ENCODE assay signal across 1 cellular context in genomic region chr10:101236376-101237079, GRCh38.
A peak's percentile ranks its signal among the peaks of the same experiment; 100 is the strongest.
TF ChIP-seq lines count a peak whose summit lies in the region.

No MANE protein-coding gene starts in this region.

TF ChIP-seq in H1, 55 proteins besides CTCF, POLR2A, EP300 and RAD21 (continued from another document):
- TF ChIP-seq E2F6 (IDR thresholded peaks at IDR 0.05) (peak; percentile 12; the same call in 1 of the 2 replicates), CHD1 (IDR thresholded peaks at IDR 0.05; ENCODE audit: low read depth, low read length) (no peak), MAFK (IDR thresholded peaks at IDR 0.05; ENCODE audit: low read depth, low read length) (no peak), RFX5 (IDR thresholded peaks at IDR 0.05; ENCODE audit: borderline replicate concordance, low read depth, low read length) (no peak), TCF12 (IDR thresholded peaks at IDR 0.05; ENCODE audit: low read depth, low read length) (peak; percentile 30; the same call in 1 of the 2 replicates), SP1 (IDR thresholded peaks at IDR 0.05; ENCODE audit: low read depth, low read length) (0 out of 2 replicates have a peak, but pooled peaks have one; percentile 9), BACH1 (IDR thresholded peaks at IDR 0.05; ENCODE audit: low read length) (peak; percentile 2; the same call in 1 of the 2 replicates), TAF7 (optimal IDR thresholded peaks at IDR 0.05; ENCODE audit: borderline replicate concordance, low read depth, low read length) (no peak), CTBP2 (IDR thresholded peaks at IDR 0.05; ENCODE audit: borderline replicate concordance, insufficient read depth, insufficient read length, low read length) (peak; percentile 98), USF2 (IDR thresholded peaks at IDR 0.05; ENCODE audit: low read length) (no peak), GTF2F1 (IDR thresholded peaks at IDR 0.05; ENCODE audit: borderline replicate concordance, low read depth, low read length) (no peak), ATF2 (IDR thresholded peaks at IDR 0.05; ENCODE audit: low read length) (0 out of 2 replicates have a peak, but pooled peaks have one; percentile 15), POU5F1 (IDR thresholded peaks at IDR 0.05; ENCODE audit: low read depth, low read length) (no peak), FOSL1 (IDR thresholded peaks at IDR 0.05; ENCODE audit: insufficient read depth, low read depth, low read length) (no peak), JUN (IDR thresholded peaks at IDR 0.05; ENCODE audit: low read depth, low read length) (no peak), POLR2AphosphoS5 (IDR thresholded peaks at IDR 0.05; ENCODE audit: low read depth, low read length) (no peak), NANOG (IDR thresholded peaks at IDR 0.05; ENCODE audit: insufficient read depth, low read depth, low read length, poor library complexity, severe bottlenecking) (no peak), CBX5 (IDR thresholded peaks at IDR 0.05; ENCODE audit: low read depth, low read length) (no peak), CEBPB (IDR thresholded peaks at IDR 0.05; ENCODE audit: low read depth, low read length) (no peak), ZNF274 (IDR thresholded peaks at IDR 0.05; ENCODE audit: borderline replicate concordance, extremely low read depth, low read length) (no peak), SUZ12 (IDR thresholded peaks at IDR 0.05; ENCODE audit: low read length) (peak; percentile 90), TAF1 (IDR thresholded peaks at IDR 0.05; ENCODE audit: low read depth, low read length) (no peak), ATF3 (IDR thresholded peaks at IDR 0.05; ENCODE audit: insufficient read depth, low read depth, low read length) (no peak), MAX (IDR thresholded peaks at IDR 0.05) (no peak; the same call in 1 of the 2 replicates), NRF1 (IDR thresholded peaks at IDR 0.05; ENCODE audit: low read depth, low read length) (no peak), PHF8 (conservative IDR thresholded peaks at IDR 0.05; ENCODE audit: low read depth, low read length) (no peak), RBBP5 (IDR thresholded peaks at IDR 0.05; ENCODE audit: borderline replicate concordance, low read depth, low read length) (0 out of 2 replicates have a peak, but pooled peaks have one; percentile 48), KDM1A (IDR thresholded peaks at IDR 0.05; ENCODE audit: borderline replicate concordance, low read length) (no peak), KDM4A (IDR thresholded peaks at IDR 0.05; ENCODE audit: low read depth, low read length, severe bottlenecking) (peak; percentile 78), TBP (IDR thresholded peaks at IDR 0.05; ENCODE audit: low read depth, low read length) (peak; percentile 4; the same call in 1 of the 2 replicates), CHD2 (IDR thresholded peaks at IDR 0.05; ENCODE audit: low read length) (no peak), BRCA1 (IDR thresholded peaks at IDR 0.05; ENCODE audit: low read depth, low read length) (no peak), HDAC6 (IDR thresholded peaks at IDR 0.05; ENCODE audit: low read depth, low read length) (no peak), CREB1 (IDR thresholded peaks at IDR 0.05) (no peak), EGR1 (IDR thresholded peaks at IDR 0.05; ENCODE audit: borderline replicate concordance, low read depth, low read length) (no peak; the same call in 1 of the 2 replicates), EZH2 (IDR thresholded peaks at IDR 0.05; ENCODE audit: low read depth, low read length, severe bottlenecking) (peak; percentile 77)
